Comparison of ENCODE assay signal across 11 cellular contexts in the genomic region with DNA sequence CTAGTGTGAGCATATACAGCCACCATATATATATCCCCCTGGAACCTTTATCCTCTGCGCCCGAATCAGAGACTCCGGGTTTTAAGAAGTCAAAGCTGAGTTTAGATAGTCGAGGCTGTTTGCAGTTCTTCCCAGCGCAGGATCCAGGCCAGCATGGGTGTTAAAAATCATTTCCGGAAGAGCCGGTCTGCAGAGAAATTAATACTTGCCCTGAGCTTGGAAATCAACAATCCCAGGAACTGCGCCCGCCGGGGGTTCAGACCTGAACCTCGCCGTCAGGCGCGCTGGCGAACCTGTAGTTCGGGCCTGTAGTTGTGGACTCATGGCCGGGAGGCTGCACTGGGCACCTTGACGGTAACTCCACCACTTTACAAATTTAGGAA. TPM values are rescaled to one million over a fixed set of nuclear protein-coding genes. Genes with fewer than 3 reads are reported as not detected.
DNase-seq lines count a peak whose midpoint lies in the region; ATAC-seq and TF ChIP-seq lines count a peak whose summit lies in the region.
"Had no signal": no experiment of that assay in that cellular context is flagged by ENCODE, and none has a peak within 500 bp of the region (broad histone marks: within the 10 kb centered on the region; RNA-seq: fewer than 3 reads in every experiment).

No MANE protein-coding gene starts in this region.

- no peaks in the 10 kb centered on the region for H3K36me3 ChIP-seq in right atrium auricular region

- CTCF ChIA-PET in activated CD4-positive, alpha-beta T cell treated with anti-CD3 and anti-CD28 coated beads, Interleukin-2, amount 10 ng/mL, durations not matched to agents 7 days and 5 days (lab: Charles Lee), result interaction anchor here (0.7 kb wide), 1 partner anchor 16 kb away, joined by 3 read pairs; no protein-coding TSS in a partner anchor
- CTCF ChIA-PET in activated CD4-positive, alpha-beta memory T cell treated with anti-CD3 and anti-CD28 coated beads, Interleukin-2, amount 10 ng/mL, durations not matched to agents 7 days and 5 days (lab: Charles Lee), result no interaction called here

- peak overlapping the region; percentile 23 for H3K4me3 Mint-ChIP-seq in activated CD4-positive, alpha-beta T cell treated with anti-CD3 and anti-CD28 coated beads, Interleukin-2, amount 10 ng/mL, durations not matched to agents 7 days and 5 days
- peak overlapping the region; percentile 11 for H3K4me3 Mint-ChIP-seq in activated CD4-positive, alpha-beta memory T cell treated with anti-CD3 and anti-CD28 coated beads, Interleukin-2, amount 10 ng/mL, durations not matched to agents 7 days and 5 days

- peaks cover 91% of the 10 kb centered on the region for H3K27me3 Mint-ChIP-seq in activated CD4-positive, alpha-beta T cell treated with anti-CD3 and anti-CD28 coated beads, Interleukin-2, amount 10 ng/mL, durations not matched to agents 7 days and 5 days
- H3K27me3 Mint-ChIP-seq in activated CD4-positive, alpha-beta memory T cell treated with anti-CD3 and anti-CD28 coated beads, Interleukin-2, amount 10 ng/mL, durations not matched to agents 7 days and 5 days, result peaks cover 88% of the 10 kb centered on the region

- in situ Hi-C loops in ACHN (cut with HindIII; ENCODE audit: low pct_ligation_motif_present, low pct_unique_long_range_greater_than_20kb, low sequenced_read_pairs), result no loop called here

- H3K36me3 Mint-ChIP-seq in activated CD4-positive, alpha-beta T cell treated with anti-CD3 and anti-CD28 coated beads, Interleukin-2, amount 10 ng/mL, durations not matched to agents 7 days and 5 days (ENCODE audit: low read depth), result peaks cover 3% of the 10 kb centered on the region
- H3K36me3 Mint-ChIP-seq in activated CD4-positive, alpha-beta memory T cell treated with anti-CD3 and anti-CD28 coated beads, Interleukin-2, amount 10 ng/mL, durations not matched to agents 7 days and 5 days (ENCODE audit: low read depth), result peaks cover 10% of the 10 kb centered on the region

- peak overlapping the region; percentile 9 to 44 for H3K4me3 ChIP-seq in right atrium auricular region
- peak overlapping the region; percentile 21 to 58 (median 34) for H3K4me3 ChIP-seq in skin epidermis

- H3K27me3 ChIP-seq in right atrium auricular region, result peaks cover 61 to 65% of the 10 kb centered on the region in 2 donors

- TF ChIP-seq CTCF in right atrium auricular region (IDR thresholded peaks at IDR 0.05), result no peak

- peak overlapping the region; percentile 68 for H3K27ac Mint-ChIP-seq in activated CD4-positive, alpha-beta T cell treated with anti-CD3 and anti-CD28 coated beads, Interleukin-2, amount 10 ng/mL, durations not matched to agents 7 days and 5 days
- H3K27ac Mint-ChIP-seq in activated CD4-positive, alpha-beta memory T cell treated with anti-CD3 and anti-CD28 coated beads, Interleukin-2, amount 10 ng/mL, durations not matched to agents 7 days and 5 days, result peak overlapping the region; percentile 3

- no peak for ATAC-seq in HG03378 (IDR thresholded peaks at IDR 0.05; ENCODE audit: unreplicated experiment)

- H3K27ac ChIP-seq in right atrium auricular region (no peak overlapping the region), skin epidermis (peak overlapping the region in 11 of 21 experiments; percentile 10 to 85 (median 70))

- POLR2A ChIA-PET in activated CD4-positive, alpha-beta T cell treated with anti-CD3 and anti-CD28 coated beads, Interleukin-2, amount 10 ng/mL, durations not matched to agents 7 days and 5 days (lab: Charles Lee), result no interaction called here
- POLR2A ChIA-PET in activated CD4-positive, alpha-beta memory T cell treated with anti-CD3 and anti-CD28 coated beads, Interleukin-2, amount 10 ng/mL, durations not matched to agents 7 days and 5 days (lab: Charles Lee), result no interaction called here

- peaks cover 4% of the 10 kb centered on the region for H3K9me3 Mint-ChIP-seq in activated CD4-positive, alpha-beta T cell treated with anti-CD3 and anti-CD28 coated beads, Interleukin-2, amount 10 ng/mL, durations not matched to agents 7 days and 5 days
- no peaks in the 10 kb centered on the region for H3K9me3 Mint-ChIP-seq in activated CD4-positive, alpha-beta memory T cell treated with anti-CD3 and anti-CD28 coated beads, Interleukin-2, amount 10 ng/mL, durations not matched to agents 7 days and 5 days

- peaks cover 0 to 44% of the 10 kb centered on the region in 2 donors for H3K4me1 ChIP-seq in right atrium auricular region

- no peaks in the 10 kb centered on the region for H3K9me3 ChIP-seq in right atrium auricular region

- DNase-seq in activated CD4-positive, alpha-beta T cell treated with anti-CD3 and anti-CD28 coated beads, Interleukin-2, amount 10 ng/mL, durations not matched to agents 7 days and 5 days, result no peak
- no peak for DNase-seq in activated CD4-positive, alpha-beta T cell treated with anti-CD3 and anti-CD28 coated beads, Interleukin-2, amount 50 U/mL, for 48 hours
- no peak for DNase-seq in activated CD4-positive, alpha-beta memory T cell treated with anti-CD3 and anti-CD28 coated beads, Interleukin-2, amount 10 ng/mL, durations not matched to agents 7 days and 5 days
- DNase-seq in right atrium auricular region (ENCODE audit: low spot score) (no peak), ACHN (no peak)
- DNase-seq in stimulated activated CD4-positive, alpha-beta T cell treated with anti-CD3 and anti-CD28 coated beads, Interleukin-12 subunit alpha, Interleukin-12 subunit beta, amount 100 ng/mL, for 4 hours, result no peak
- DNase-seq: midbrain; stimulated activated CD4-positive, alpha-beta T cell treated with anti-CD3 and anti-CD28 coated beads, Interleukin-4, amount 100 ng/mL, for 24 hours; SW 1271 had no signal

- peaks cover 38% of the 10 kb centered on the region for H3K4me1 Mint-ChIP-seq in activated CD4-positive, alpha-beta T cell treated with anti-CD3 and anti-CD28 coated beads, Interleukin-2, amount 10 ng/mL, durations not matched to agents 7 days and 5 days
- H3K4me1 Mint-ChIP-seq in activated CD4-positive, alpha-beta memory T cell treated with anti-CD3 and anti-CD28 coated beads, Interleukin-2, amount 10 ng/mL, durations not matched to agents 7 days and 5 days, result peaks cover 48% of the 10 kb centered on the region

RNA-seq across cellular contexts. Expression of gene SHOX2, which starts 2.3 kb away (rescaled TPM):
- total RNA-seq in activated CD4-positive, alpha-beta T cell treated with anti-CD3 and anti-CD28 coated beads, Interleukin-2, amount 10 ng/mL, durations not matched to agents 7 days and 5 days, result not detected
- total RNA-seq in activated CD4-positive, alpha-beta memory T cell treated with anti-CD3 and anti-CD28 coated beads, Interleukin-2, amount 10 ng/mL, durations not matched to agents 7 days and 5 days, result not detected
- 1 to 10 TPM; 2.1 to 2.4 TPM for total RNA-seq in right atrium auricular region

RNA-seq across cellular contexts. Expression of gene RSRC1, which starts 5.9 kb away (rescaled TPM):
- total RNA-seq in activated CD4-positive, alpha-beta T cell treated with anti-CD3 and anti-CD28 coated beads, Interleukin-2, amount 10 ng/mL, durations not matched to agents 7 days and 5 days, result 10 to 100 TPM; 41.3 to 46.1 TPM
- 10 to 100 TPM; 37.4 to 38.8 TPM for total RNA-seq in activated CD4-positive, alpha-beta memory T cell treated with anti-CD3 and anti-CD28 coated beads, Interleukin-2, amount 10 ng/mL, durations not matched to agents 7 days and 5 days
- total RNA-seq in right atrium auricular region, result 10 to 100 TPM; 24.8 to 42.5 TPM

Comparison
In these comparisons a context has a peak if more than half of its experiments do, and no peak if none do; other contexts are left out.
1. H3K27ac ChIP-seq: peak in skin epidermis (11 of 21); none in right atrium auricular region (0 of 2).